In genomic region chr4:180134116-180134866, GRCh38 we compare ENCODE assay signal across 8 cellular contexts.
DNase-seq lines count a peak whose midpoint lies in the region; ATAC-seq and TF ChIP-seq lines count a peak whose summit lies in the region.

No MANE protein-coding gene starts in this region.

- H4K20me1 ChIP-seq in SK-N-SH (ENCODE audit: insufficient read depth) = no peaks in the 10 kb centered on the region

- H2AFZ ChIP-seq in SK-N-SH (ENCODE audit: low read depth) = no peak overlapping the region

- H3F3A ChIP-seq in SK-N-SH (replicated peaks; ENCODE audit: insufficient read depth) = no peaks in the 10 kb centered on the region

- no peaks in the 10 kb centered on the region for H3K27me3 ChIP-seq in SK-N-SH (ENCODE audit: insufficient read depth)

- TF ChIP-seq CTCF in SK-N-SH (IDR thresholded peaks at IDR 0.05) (no peak), NB4 (IDR thresholded peaks at IDR 0.05; ENCODE audit: low read depth, low read length) (no peak)

- H3K9me3 ChIP-seq in SK-N-SH = no peaks in the 10 kb centered on the region

- H3K27ac ChIP-seq in SK-N-SH (ENCODE audit: low read depth in 2 of 2, low read length in 1 of 2) (no peak overlapping the region), epithelial cell of prostate (peak overlapping the region; percentile 66)

- DNase-seq in SK-N-SH (no peak), NB4 (ENCODE audit: low read depth) (peak; percentile 31), epithelial cell of prostate (ENCODE audit: low read depth, low spot score) (peak; percentile 27), NCI-H748 treated with DMSO at 0.1 percent for 48 hours (lab: John Stamatoyannopoulos, UW) (no peak)
- no peak for DNase-seq in stimulated activated naive CD8-positive, alpha-beta T cell treated with anti-CD3 and anti-CD28 coated beads, Interleukin-15, amount 100 ng/mL, for 72 hours
- DNase-seq in activated CD8-positive, alpha-beta memory T cell treated with anti-CD3 and anti-CD28 coated beads for 24 hours = no peak

- TF ChIP-seq POLR2A in NB4 (IDR thresholded peaks at IDR 0.05; ENCODE audit: extremely low read depth, insufficient read length) = no peak

- POLR2A ChIA-PET in SK-N-SH (lab: Yijun Ruan, JAX) = no interaction called here

- H3K9me2 ChIP-seq in SK-N-SH = no peaks in the 10 kb centered on the region

- TF ChIP-seq EP300 in SK-N-SH (IDR thresholded peaks at IDR 0.05; ENCODE audit: borderline replicate concordance in 1 of 2, low read depth in 1 of 2, low read length in 1 of 2) = no peak

- no peak overlapping the region for H3K27ac Mint-ChIP-seq in stimulated activated naive CD8-positive, alpha-beta T cell treated with anti-CD3 and anti-CD28 coated beads, Interleukin-15, amount 100 ng/mL, for 72 hours

- no peaks in the 10 kb centered on the region for H3K27me3 Mint-ChIP-seq in stimulated activated naive CD8-positive, alpha-beta T cell treated with anti-CD3 and anti-CD28 coated beads, Interleukin-15, amount 100 ng/mL, for 72 hours

- peak overlapping the region in 1 of 2 donors; percentile 46 for H3K4me3 Mint-ChIP-seq in stimulated activated naive CD8-positive, alpha-beta T cell treated with anti-CD3 and anti-CD28 coated beads, Interleukin-15, amount 100 ng/mL, for 72 hours

- peak overlapping the region; percentile 33; the same call in 1 of the 2 replicates for H3K4me2 ChIP-seq in SK-N-SH

- TF ChIP-seq RAD21 in SK-N-SH (IDR thresholded peaks at IDR 0.05; ENCODE audit: low read length) = no peak

- H3K9ac ChIP-seq in SK-N-SH = no peak overlapping the region

- CTCF ChIA-PET in SK-N-SH (lab: Yijun Ruan, JAX) = interaction anchor here (1.1 kb wide), 1 partner anchor 35 kb away, joined by 3 read pairs; no protein-coding TSS in a partner anchor

- no peaks in the 10 kb centered on the region for H3K9me3 Mint-ChIP-seq in stimulated activated naive CD8-positive, alpha-beta T cell treated with anti-CD3 and anti-CD28 coated beads, Interleukin-15, amount 100 ng/mL, for 72 hours

- H3K4me1 Mint-ChIP-seq in stimulated activated naive CD8-positive, alpha-beta T cell treated with anti-CD3 and anti-CD28 coated beads, Interleukin-15, amount 100 ng/mL, for 72 hours = peaks cover 14% of the 10 kb centered on the region

- no peaks in the 10 kb centered on the region for H3K79me2 ChIP-seq in SK-N-SH (ENCODE audit: insufficient read depth)

- 4% methylated on average over 9 of the region's 10 CpGs for WGBS in SK-N-SH (ENCODE audit: low lambda C conversion rate)

- ATAC-seq in SK-N-SH treated with all-trans-retinoic acid at 6 μM for 48 hours (no peak; the same call in 2 of the 3 replicates), GM19455 (IDR thresholded peaks at IDR 0.05; ENCODE audit: unreplicated experiment) (no peak)
- peak; percentile 42 for ATAC-seq in stimulated activated naive CD8-positive, alpha-beta T cell treated with anti-CD3 and anti-CD28 coated beads, Interleukin-15, amount 100 ng/mL, for 72 hours

- H3K36me3 ChIP-seq in SK-N-SH (replicated peaks in 1 of 2; ENCODE audit: control insufficient read depth in 1 of 2, insufficient read depth in 2 of 2, low read length in 1 of 2) = no peaks in the 10 kb centered on the region

- H3K4me1 ChIP-seq in SK-N-SH (ENCODE audit: control insufficient read depth in 1 of 2, insufficient read depth in 2 of 2, low read depth in 1 of 2, low read length in 1 of 2) = no peaks in the 10 kb centered on the region

- H3K4me3 ChIP-seq in SK-N-SH (ENCODE audit: low read depth in 2 of 2, low read length in 1 of 2) = no peak overlapping the region
- H3K4me3 ChIP-seq in NB4 (ENCODE audit: low read depth, low read length) = peak overlapping the region; percentile 18

TF ChIP-seq in SK-N-SH, 30 proteins besides CTCF, POLR2A, EP300 and RAD21:
- TF ChIP-seq GABPA (IDR thresholded peaks at IDR 0.05; ENCODE audit: low read depth) (no peak), RFX5 (IDR thresholded peaks at IDR 0.05; ENCODE audit: low read length) (no peak), RCOR1 (IDR thresholded peaks at IDR 0.05; ENCODE audit: low read length) (no peak), IRF3 (IDR thresholded peaks at IDR 0.05; ENCODE audit: low read depth, low read length) (no peak), TCF12 (IDR thresholded peaks at IDR 0.05) (no peak)

TF ChIP-seq in SK-N-SH treated with all-trans-retinoic acid at 6 μM for 48 hours, 23 proteins besides CTCF, POLR2A, EP300 and RAD21:
- TF ChIP-seq TSHZ2 (CRISPR knock-in tag; IDR thresholded peaks at IDR 0.05) (no peak), TCF4 (CRISPR knock-in tag; IDR thresholded peaks at IDR 0.05; ENCODE audit: borderline replicate concordance) (no peak), BACH2 (CRISPR knock-in tag; IDR thresholded peaks at IDR 0.05; ENCODE audit: borderline replicate concordance) (no peak), ZC3H10 (CRISPR knock-in tag; IDR thresholded peaks at IDR 0.05) (no peak), CSRNP3 (CRISPR knock-in tag; IDR thresholded peaks at IDR 0.05) (no peak)

Comparison
In these comparisons a context has a peak if more than half of its experiments do, and no peak if none do; other contexts are left out.
1. DNase-seq: peak in NB4 (single experiment) and epithelial cell of prostate (single experiment); none in SK-N-SH (single experiment), stimulated activated naive CD8-positive, alpha-beta T cell treated with anti-CD3 and anti-CD28 coated beads, Interleukin-15, amount 100 ng/mL, for 72 hours (0 of 2), NCI-H748 treated with DMSO at 0.1 percent for 48 hours (single experiment) and activated CD8-positive, alpha-beta memory T cell treated with anti-CD3 and anti-CD28 coated beads for 24 hours (single experiment).